ENCODE assay signal across 19 cellular contexts in genomic region chr18:34640273-34640672, GRCh38.
DNase-seq lines count a peak whose midpoint lies in the region; ATAC-seq, FAIRE-seq and TF ChIP-seq lines count a peak whose summit lies in the region.
"Had no signal": no experiment of that assay in that cellular context is flagged by ENCODE, and none has a peak within 500 bp of the region (broad histone marks: within the 10 kb centered on the region; RNA-seq: fewer than 3 reads in every experiment).

No MANE protein-coding gene starts in this region.

- no peak overlapping the region for H3K4me3 Mint-ChIP-seq in GM23338
- H3K4me3 Mint-ChIP-seq: B cell; CD8-positive, alpha-beta T cell had no signal

- H3K4me2 ChIP-seq in GM23338 (peak overlapping the region; percentile 67; the same call in 1 of the 2 replicates), K562 (ENCODE audit: insufficient read depth, low read length) (no peak overlapping the region)
- H3K4me2 ChIP-seq: BLaER1 treated with 17β-estradiol and CSF1 and Interleukin-3, amounts not matched to agents 10 nM and 100 nM had no signal

- H3F3A ChIP-seq in GM23338 (replicated peaks; ENCODE audit: low read depth), result no peaks in the 10 kb centered on the region

- H3K9me3 Mint-ChIP-seq in GM23338, result no peaks in the 10 kb centered on the region
- H3K9me3 Mint-ChIP-seq: CD8-positive, alpha-beta T cell had no signal

- H3K4me1 ChIP-seq in GM23338 (ENCODE audit: insufficient read depth) (peaks cover 27% of the 10 kb centered on the region), K562 (replicated peaks in 1 of 2; ENCODE audit: control insufficient read depth in 2 of 2, insufficient read depth in 2 of 2, low read length in 2 of 2) (no peaks in the 10 kb centered on the region)
- H3K4me1 ChIP-seq: HAP-1 had no signal

- H3K27me3 Mint-ChIP-seq in GM23338 (ENCODE audit: insufficient read depth, low read depth, poor library complexity), result no peaks in the 10 kb centered on the region
- H3K27me3 Mint-ChIP-seq: B cell had no signal

- no peaks in the 10 kb centered on the region for H3K9me2 ChIP-seq in GM23338 (ENCODE audit: insufficient read depth)

- H3K27me3 ChIP-seq in GM23338 (ENCODE audit: insufficient read depth) (no peaks in the 10 kb centered on the region), K562 (ENCODE audit: control insufficient read depth in 2 of 2, insufficient read depth in 2 of 2, low read length in 2 of 2) (no peaks in the 10 kb centered on the region)
- H3K27me3 ChIP-seq: BLaER1 treated with 17β-estradiol and CSF1 and Interleukin-3, amounts not matched to agents 10 nM and 100 nM had no signal

- no TSS peak for BruUV-seq in K562 (replicated peaks; lab: Mats Ljungman, UMichigan)

- in situ Hi-C loops in K562 (cut with MboI), result no loop called here

- H3K36me3 ChIP-seq in GM23338 (ENCODE audit: insufficient read depth) (no peaks in the 10 kb centered on the region), K562 (ENCODE audit: control insufficient read depth, insufficient read depth, low read length) (no peaks in the 10 kb centered on the region)
- H3K36me3 ChIP-seq: BLaER1 treated with 17β-estradiol and CSF1 and Interleukin-3, amounts not matched to agents 10 nM and 100 nM; HAP-1 had no signal

- WGBS in K562 (ENCODE audit: insufficient coverage, low coverage, missing lambda C conversion rate), result 0% methylated on average over 1 of the region's 1 CpG

- ATAC-seq in left ventricle myocardium superior (peak; percentile 22), GM23338 (no peak), K562 (no peak)
- ATAC-seq: CD8-positive, alpha-beta T cell had no signal

- no peak overlapping the region for H3K27ac ChIP-seq in GM23338 (ENCODE audit: low read depth)
- H3K27ac ChIP-seq in K562 (ENCODE audit: extremely low read depth, low read depth, low read length), result no peak overlapping the region
- H3K27ac ChIP-seq: BLaER1 treated with 17β-estradiol and CSF1 and Interleukin-3, amounts not matched to agents 10 nM and 100 nM; GM23248 had no signal

- H3K4me1 Mint-ChIP-seq in GM23338, result peaks cover 20% of the 10 kb centered on the region; the same call in 2 of the 3 replicates
- H3K4me1 Mint-ChIP-seq: B cell had no signal

- no peak for DNase-seq in left ventricle myocardium superior
- DNase-seq in cardiac septum (ENCODE audit: low spot score), result no peak
- no peak for DNase-seq in GM23338 (ENCODE audit: low spot score)
- no peak for DNase-seq in K562 (ENCODE audit: extremely low read depth in 1 of 4, low spot score in 3 of 4)
- no peak for DNase-seq in DMS53 (lab: John Stamatoyannopoulos, UW)
- no peak for DNase-seq in stimulated activated naive CD4-positive, alpha-beta T cell treated with Interleukin-2 at 50 U/mL for 16 hours (lab: John Stamatoyannopoulos, UW)
- no peak for DNase-seq in UCSD-AML1 (lab: John Stamatoyannopoulos, UW; ENCODE audit: unreplicated experiment)
- DNase-seq: 8988T; Calu3; CD8-positive, alpha-beta T cell; DMS 273 treated with DMSO at 0.1 percent for 48 hours; GDM1; KBM-7 had no signal

- TF ChIP-seq POLR2A in K562 (conservative IDR thresholded peaks at IDR 0.05), result no peak

- no peaks in the 10 kb centered on the region for H4K20me1 ChIP-seq in GM23338 (replicated peaks; ENCODE audit: insufficient read depth)
- no peaks in the 10 kb centered on the region for H4K20me1 ChIP-seq in K562 (replicated peaks; ENCODE audit: control insufficient read depth, insufficient read depth, low read length)

- TF ChIP-seq RAD21 in K562 (CRISPR knock-in tag; conservative IDR thresholded peaks at IDR 0.05 in 1 of 2, IDR thresholded peaks at IDR 0.05 in 1 of 2), result no peak

- TF ChIP-seq CTCF in GM23338 (conservative IDR thresholded peaks at IDR 0.05; ENCODE audit: low read depth in 2 of 2), result no peak
- TF ChIP-seq CTCF in K562 (IDR thresholded peaks at IDR 0.05 in 2 of 3, conservative IDR thresholded peaks at IDR 0.05 in 1 of 3; ENCODE audit: insufficient read depth in 2 of 3, low read depth in 1 of 3, low read length in 3 of 3), result no peak

- no peaks in the 10 kb centered on the region for H3K36me3 Mint-ChIP-seq in GM23338 (ENCODE audit: low read depth)
- H3K36me3 Mint-ChIP-seq: CD8-positive, alpha-beta T cell had no signal

- H3K4me3 ChIP-seq in GM23338 (no peak overlapping the region), K562 (no peak overlapping the region)
- H3K4me3 ChIP-seq: BLaER1 treated with 17β-estradiol and CSF1 and Interleukin-3, amounts not matched to agents 10 nM and 100 nM; GM23248; HAP-1 had no signal

- TF ChIP-seq EP300 in K562 (IDR thresholded peaks at IDR 0.05; ENCODE audit: low read length), result no peak

- H2AFZ ChIP-seq in GM23338, result no peak overlapping the region
- H2AFZ ChIP-seq in K562 (ENCODE audit: low read depth, low read length), result no peak overlapping the region
- H2AFZ ChIP-seq: GM23248 had no signal

- H3K9me1 ChIP-seq in K562 (ENCODE audit: control insufficient read depth, insufficient read depth, low read length), result no peaks in the 10 kb centered on the region

- CTCF ChIA-PET in K562 (lab: Yijun Ruan, JAX; ENCODE audit: low intra/inter-chr PET ratio), result no interaction called here

- H3K9ac ChIP-seq in K562 (ENCODE audit: insufficient read depth in 1 of 2, low read depth in 2 of 2, low read length in 2 of 2), result no peak overlapping the region
- H3K9ac ChIP-seq: BLaER1 treated with 17β-estradiol and CSF1 and Interleukin-3, amounts not matched to agents 10 nM and 100 nM; GM23248 had no signal

- POLR2A ChIA-PET in K562 (lab: Yijun Ruan, JAX), result no interaction called here

- H3K79me2 ChIP-seq in GM23338 (replicated peaks; ENCODE audit: insufficient read depth), result no peaks in the 10 kb centered on the region
- H3K79me2 ChIP-seq in K562 (ENCODE audit: control insufficient read depth, insufficient read depth, low read length), result no peaks in the 10 kb centered on the region

- no peak overlapping the region; the same call in 1 of the 2 replicates for H3K27ac Mint-ChIP-seq in GM23338
- H3K27ac Mint-ChIP-seq: B cell; CD8-positive, alpha-beta T cell had no signal

- H3K9me3 ChIP-seq in K562 (replicated peaks; ENCODE audit: control insufficient read depth, insufficient read depth, low read depth, low read length), result no peaks in the 10 kb centered on the region; the same call in 1 of the 2 replicates
- H3K9me3 ChIP-seq: BLaER1 treated with 17β-estradiol and CSF1 and Interleukin-3, amounts not matched to agents 10 nM and 100 nM; HAP-1 had no signal

- FAIRE-seq in K562 (lab: Jason Lieb, UNC), result no peak
- FAIRE-seq: GM12892, GM18507 had no signal

- intact Hi-C loops in left ventricle myocardium superior (cut with micrococcal nuclease), result no loop called here
- intact Hi-C loops in cardiac septum (cut with DNase I), result no loop called here
- intact Hi-C loops in K562 (cut with micrococcal nuclease), result no loop called here

TF ChIP-seq in GM23338, 12 proteins besides CTCF, POLR2A, EP300 and RAD21 (continues in another document):
- TF ChIP-seq STAT1 (IDR thresholded peaks at IDR 0.05; ENCODE audit: unreplicated experiment), result no peak
- TF ChIP-seq EZH2phosphoT487 (IDR thresholded peaks at IDR 0.05; ENCODE audit: unreplicated experiment), result no peak
- TF ChIP-seq ETS1 (IDR thresholded peaks at IDR 0.05), result no peak
- TF ChIP-seq POLR2AphosphoS5 (IDR thresholded peaks at IDR 0.05; ENCODE audit: low read depth), result no peak

TF ChIP-seq in K562, 482 proteins besides CTCF, POLR2A, EP300 and RAD21 (continues in another document):
- TF ChIP-seq HNRNPH1 (optimal IDR thresholded peaks at IDR 0.05; ENCODE audit: low read depth, low read length), result no peak
- peak; percentile 78 for TF ChIP-seq MAFG (tag; conservative IDR thresholded peaks at IDR 0.05)
- TF ChIP-seq CBFB (CRISPR knock-in tag; IDR thresholded peaks at IDR 0.05), result no peak
- TF ChIP-seq C11orf30 (IDR thresholded peaks at IDR 0.05; ENCODE audit: low read depth), result peak; percentile 64
- TF ChIP-seq ZNF609 (CRISPR knock-in tag; IDR thresholded peaks at IDR 0.05; ENCODE audit: borderline replicate concordance), result no peak
- TF ChIP-seq XRCC3 (IDR thresholded peaks at IDR 0.05), result no peak
- no peak for TF ChIP-seq MECOM (CRISPR knock-in tag; IDR thresholded peaks at IDR 0.05)
- no peak for TF ChIP-seq GTF2A2 (tag; IDR thresholded peaks at IDR 0.05)
- no peak for TF ChIP-seq NONO (IDR thresholded peaks at IDR 0.05; ENCODE audit: low read depth in 2 of 2, low read length in 1 of 2)
- TF ChIP-seq HDAC6 (IDR thresholded peaks at IDR 0.05; ENCODE audit: low read depth, low read length), result no peak
